23 cellular contexts compared by ENCODE assay signal in the genomic region with DNA sequence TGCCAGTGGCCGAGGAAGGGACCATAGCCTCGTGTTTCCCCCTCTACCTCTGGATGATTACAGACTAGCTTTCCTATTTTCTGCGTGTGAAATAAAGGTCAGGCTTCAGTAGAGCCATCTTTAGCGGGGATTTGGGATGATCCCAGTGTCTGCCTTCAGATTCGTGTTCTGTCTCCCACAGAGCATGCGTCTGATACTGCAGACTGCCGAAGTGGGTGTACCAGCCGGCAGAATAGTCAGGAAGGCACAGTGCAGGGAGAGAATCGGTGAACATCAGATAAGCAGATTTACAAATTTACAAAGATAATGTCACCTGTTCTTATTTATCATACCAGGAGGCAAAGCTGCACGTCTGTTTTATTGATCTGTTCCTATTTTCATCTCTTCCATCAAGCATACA. TPM values are rescaled to one million over a fixed set of nuclear protein-coding genes. Genes with fewer than 3 reads are reported as not detected.
"Had no signal": no experiment of that assay in that cellular context is flagged by ENCODE, and none has a peak within 500 bp of the region (broad histone marks: within the 10 kb centered on the region; RNA-seq: fewer than 3 reads in every experiment).

No MANE protein-coding gene starts in this region.

- ATAC-seq: activated CD8-positive, alpha-beta T cell treated with anti-CD3 and anti-CD28 coated beads, Interleukin-2, amount 10 ng/mL, durations not matched to agents 7 days and 5 days; activated naive CD4-positive, alpha-beta T cell treated with anti-CD3 and anti-CD28 coated beads, Interleukin-2, amount 50 U/mL, for 72 hours; T-helper 17 cell; WTC11 had no signal

- H3K4me3 ChIP-seq: cardiac muscle cell had no signal

- H3K4me3 Mint-ChIP-seq: activated CD8-positive, alpha-beta T cell treated with anti-CD3 and anti-CD28 coated beads, Interleukin-2, amount 10 ng/mL, durations not matched to agents 7 days and 5 days; brain; T-helper 17 cell; WTC11 had no signal

- H3K27me3 Mint-ChIP-seq: brain had no signal

- H3K4me1 Mint-ChIP-seq: brain, T-helper 17 cell, WTC11 had no signal

- H3K27ac ChIP-seq: cardiac muscle cell had no signal

- DNase-seq: activated CD4-positive, alpha-beta T cell treated with anti-CD3 and anti-CD28 coated beads for 48 hours; activated CD4-positive, alpha-beta T cell treated with anti-CD3 and anti-CD28 coated beads, Interleukin-2, amount 50 U/mL, for 4 hours; activated CD4-positive, CD25-positive, alpha-beta regulatory T cell treated with anti-CD3 and anti-CD28 coated beads, Interleukin-2, amount 50 U/mL, for 72 hours; activated CD8-positive, alpha-beta memory T cell treated with anti-CD3 and anti-CD28 coated beads, Interleukin-2, amount 50 U/mL, for 48 hours; activated CD8-positive, alpha-beta T cell treated with anti-CD3 and anti-CD28 coated beads, Interleukin-2, amount 10 ng/mL, durations not matched to agents 7 days and 5 days; activated T-cell treated with anti-CD3 and anti-CD28 coated beads, Interleukin-2, amount 50 U/mL, for 1 hour; Karpas-422; MM.1S; NCI-H1105 treated with DMSO at 0.1 percent for 48 hours; NCI-H1436 treated with DMSO at 0.1 percent for 48 hours; NCI-H187; NCI-H2081; NCI-H510A treated with DMSO at 0.1 percent for 48 hours; NCI-H69; NK-92 treated with Interleukin-12 subunit alpha and Interleukin-12 subunit beta, amount 100 ng/mL, for 24 hours; OCI-M1; SIG-M5; T-helper 17 cell; T-helper 9 cell had no signal

- H3K9me3 Mint-ChIP-seq: activated naive CD4-positive, alpha-beta T cell treated with anti-CD3 and anti-CD28 coated beads, Interleukin-2, amount 50 U/mL, for 72 hours; brain; WTC11 had no signal

- H3K27me3 ChIP-seq: cardiac muscle cell had no signal

- H3K27ac Mint-ChIP-seq: activated CD8-positive, alpha-beta T cell treated with anti-CD3 and anti-CD28 coated beads, Interleukin-2, amount 10 ng/mL, durations not matched to agents 7 days and 5 days; activated naive CD4-positive, alpha-beta T cell treated with anti-CD3 and anti-CD28 coated beads, Interleukin-2, amount 50 U/mL, for 72 hours; brain; T-helper 17 cell; WTC11 had no signal

RNA-seq across cellular contexts. Expression of a gene that starts 11.1 kb away (rescaled TPM):
- total RNA-seq: activated CD8-positive, alpha-beta T cell treated with anti-CD3 and anti-CD28 coated beads, Interleukin-2, amount 10 ng/mL, durations not matched to agents 7 days and 5 days had no signal
